1 cellular context compared by ENCODE assay signal in the genomic region with DNA sequence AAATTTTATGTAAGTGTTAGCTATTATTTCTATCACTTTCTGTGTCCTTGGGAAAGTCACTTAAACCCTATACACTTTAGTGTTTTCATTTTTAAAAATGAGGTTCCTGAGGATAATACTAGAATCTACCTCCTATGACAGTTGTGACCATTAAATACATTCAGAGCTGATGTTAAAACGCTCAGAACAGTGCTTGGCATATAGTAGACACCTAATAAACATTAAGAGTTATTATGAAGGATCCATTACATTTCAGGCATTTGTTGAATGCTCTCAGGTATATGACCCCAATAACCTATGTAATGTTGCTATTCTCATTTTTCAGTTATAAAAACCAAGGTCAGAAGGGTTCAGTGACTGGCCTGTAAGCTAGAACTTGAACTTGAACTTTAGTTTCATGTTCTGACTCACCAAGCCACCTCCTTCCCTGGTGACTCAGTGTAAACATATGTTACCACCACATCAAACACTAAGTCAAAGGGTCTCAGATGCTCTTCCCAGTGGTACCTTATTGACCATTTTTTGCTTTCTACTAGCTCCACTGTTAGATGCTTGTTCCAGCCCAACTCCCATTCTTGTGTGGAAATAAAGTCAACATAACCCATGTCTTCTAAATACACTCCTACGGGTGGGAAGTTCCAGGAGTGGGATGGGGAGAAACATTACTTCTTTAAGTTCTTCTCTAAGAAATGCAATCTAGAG.
TF ChIP-seq lines count a peak whose summit lies in the region.

No MANE protein-coding gene starts in this region.

TF ChIP-seq in GM12878, 131 proteins besides CTCF, POLR2A, EP300 and RAD21:
- TF ChIP-seq BACH1 (IDR thresholded peaks at IDR 0.05; ENCODE audit: borderline replicate concordance) (no peak), TCF7 (IDR thresholded peaks at IDR 0.05; ENCODE audit: borderline replicate concordance) (peak; percentile 88), CBFB (IDR thresholded peaks at IDR 0.05; ENCODE audit: low read depth) (no peak), JUNB (IDR thresholded peaks at IDR 0.05) (peak; percentile 74), IRF4 (IDR thresholded peaks at IDR 0.05; ENCODE audit: low read depth, low read length) (peak; percentile 75; the same call in 1 of the 2 replicates), STAT3 (IDR thresholded peaks at IDR 0.05; ENCODE audit: low read depth, low read length) (no peak), NR2F1 (conservative IDR thresholded peaks at IDR 0.05) (peak; percentile 92), NBN (IDR thresholded peaks at IDR 0.05) (no peak), RUNX3 (IDR thresholded peaks at IDR 0.05; ENCODE audit: low read length) (peak; percentile 84), ESRRA (IDR thresholded peaks at IDR 0.05; ENCODE audit: low read length) (no peak), FOS (IDR thresholded peaks at IDR 0.05; ENCODE audit: borderline replicate concordance, extremely low read depth, insufficient read length) (no peak)
- TF ChIP-seq, protein P1, sequence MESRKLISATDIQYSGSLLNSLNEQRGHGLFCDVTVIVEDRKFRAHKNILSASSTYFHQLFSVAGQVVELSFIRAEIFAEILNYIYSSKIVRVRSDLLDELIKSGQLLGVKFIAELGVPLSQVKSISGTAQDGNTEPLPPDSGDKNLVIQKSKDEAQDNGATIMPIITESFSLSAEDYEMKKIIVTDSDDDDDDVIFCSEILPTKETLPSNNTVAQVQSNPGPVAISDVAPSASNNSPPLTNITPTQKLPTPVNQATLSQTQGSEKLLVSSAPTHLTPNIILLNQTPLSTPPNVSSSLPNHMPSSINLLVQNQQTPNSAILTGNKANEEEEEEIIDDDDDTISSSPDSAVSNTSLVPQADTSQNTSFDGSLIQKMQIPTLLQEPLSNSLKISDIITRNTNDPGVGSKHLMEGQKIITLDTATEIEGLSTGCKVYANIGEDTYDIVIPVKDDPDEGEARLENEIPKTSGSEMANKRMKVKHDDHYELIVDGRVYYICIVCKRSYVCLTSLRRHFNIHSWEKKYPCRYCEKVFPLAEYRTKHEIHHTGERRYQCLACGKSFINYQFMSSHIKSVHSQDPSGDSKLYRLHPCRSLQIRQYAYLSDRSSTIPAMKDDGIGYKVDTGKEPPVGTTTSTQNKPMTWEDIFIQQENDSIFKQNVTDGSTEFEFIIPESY (IDR thresholded peaks at IDR 0.05) = no peak
- TF ChIP-seq, protein P2, sequence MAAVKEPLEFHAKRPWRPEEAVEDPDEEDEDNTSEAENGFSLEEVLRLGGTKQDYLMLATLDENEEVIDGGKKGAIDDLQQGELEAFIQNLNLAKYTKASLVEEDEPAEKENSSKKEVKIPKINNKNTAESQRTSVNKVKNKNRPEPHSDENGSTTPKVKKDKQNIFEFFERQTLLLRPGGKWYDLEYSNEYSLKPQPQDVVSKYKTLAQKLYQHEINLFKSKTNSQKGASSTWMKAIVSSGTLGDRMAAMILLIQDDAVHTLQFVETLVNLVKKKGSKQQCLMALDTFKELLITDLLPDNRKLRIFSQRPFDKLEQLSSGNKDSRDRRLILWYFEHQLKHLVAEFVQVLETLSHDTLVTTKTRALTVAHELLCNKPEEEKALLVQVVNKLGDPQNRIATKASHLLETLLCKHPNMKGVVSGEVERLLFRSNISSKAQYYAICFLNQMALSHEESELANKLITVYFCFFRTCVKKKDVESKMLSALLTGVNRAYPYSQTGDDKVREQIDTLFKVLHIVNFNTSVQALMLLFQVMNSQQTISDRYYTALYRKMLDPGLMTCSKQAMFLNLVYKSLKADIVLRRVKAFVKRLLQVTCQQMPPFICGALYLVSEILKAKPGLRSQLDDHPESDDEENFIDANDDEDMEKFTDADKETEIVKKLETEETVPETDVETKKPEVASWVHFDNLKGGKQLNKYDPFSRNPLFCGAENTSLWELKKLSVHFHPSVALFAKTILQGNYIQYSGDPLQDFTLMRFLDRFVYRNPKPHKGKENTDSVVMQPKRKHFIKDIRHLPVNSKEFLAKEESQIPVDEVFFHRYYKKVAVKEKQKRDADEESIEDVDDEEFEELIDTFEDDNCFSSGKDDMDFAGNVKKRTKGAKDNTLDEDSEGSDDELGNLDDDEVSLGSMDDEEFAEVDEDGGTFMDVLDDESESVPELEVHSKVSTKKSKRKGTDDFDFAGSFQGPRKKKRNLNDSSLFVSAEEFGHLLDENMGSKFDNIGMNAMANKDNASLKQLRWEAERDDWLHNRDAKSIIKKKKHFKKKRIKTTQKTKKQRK (IDR thresholded peaks at IDR 0.05; ENCODE audit: low read depth, low read length) = no peak
- TF ChIP-seq, protein P3, sequence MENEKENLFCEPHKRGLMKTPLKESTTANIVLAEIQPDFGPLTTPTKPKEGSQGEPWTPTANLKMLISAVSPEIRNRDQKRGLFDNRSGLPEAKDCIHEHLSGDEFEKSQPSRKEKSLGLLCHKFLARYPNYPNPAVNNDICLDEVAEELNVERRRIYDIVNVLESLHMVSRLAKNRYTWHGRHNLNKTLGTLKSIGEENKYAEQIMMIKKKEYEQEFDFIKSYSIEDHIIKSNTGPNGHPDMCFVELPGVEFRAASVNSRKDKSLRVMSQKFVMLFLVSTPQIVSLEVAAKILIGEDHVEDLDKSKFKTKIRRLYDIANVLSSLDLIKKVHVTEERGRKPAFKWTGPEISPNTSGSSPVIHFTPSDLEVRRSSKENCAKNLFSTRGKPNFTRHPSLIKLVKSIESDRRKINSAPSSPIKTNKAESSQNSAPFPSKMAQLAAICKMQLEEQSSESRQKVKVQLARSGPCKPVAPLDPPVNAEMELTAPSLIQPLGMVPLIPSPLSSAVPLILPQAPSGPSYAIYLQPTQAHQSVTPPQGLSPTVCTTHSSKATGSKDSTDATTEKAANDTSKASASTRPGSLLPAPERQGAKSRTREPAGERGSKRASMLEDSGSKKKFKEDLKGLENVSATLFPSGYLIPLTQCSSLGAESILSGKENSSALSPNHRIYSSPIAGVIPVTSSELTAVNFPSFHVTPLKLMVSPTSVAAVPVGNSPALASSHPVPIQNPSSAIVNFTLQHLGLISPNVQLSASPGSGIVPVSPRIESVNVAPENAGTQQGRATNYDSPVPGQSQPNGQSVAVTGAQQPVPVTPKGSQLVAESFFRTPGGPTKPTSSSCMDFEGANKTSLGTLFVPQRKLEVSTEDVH (IDR thresholded peaks at IDR 0.05; ENCODE audit: low read depth, partially characterized antibody) = no peak
TF ChIP-seq in GM12878: peak in this region for 5.
